In the genomic region with DNA sequence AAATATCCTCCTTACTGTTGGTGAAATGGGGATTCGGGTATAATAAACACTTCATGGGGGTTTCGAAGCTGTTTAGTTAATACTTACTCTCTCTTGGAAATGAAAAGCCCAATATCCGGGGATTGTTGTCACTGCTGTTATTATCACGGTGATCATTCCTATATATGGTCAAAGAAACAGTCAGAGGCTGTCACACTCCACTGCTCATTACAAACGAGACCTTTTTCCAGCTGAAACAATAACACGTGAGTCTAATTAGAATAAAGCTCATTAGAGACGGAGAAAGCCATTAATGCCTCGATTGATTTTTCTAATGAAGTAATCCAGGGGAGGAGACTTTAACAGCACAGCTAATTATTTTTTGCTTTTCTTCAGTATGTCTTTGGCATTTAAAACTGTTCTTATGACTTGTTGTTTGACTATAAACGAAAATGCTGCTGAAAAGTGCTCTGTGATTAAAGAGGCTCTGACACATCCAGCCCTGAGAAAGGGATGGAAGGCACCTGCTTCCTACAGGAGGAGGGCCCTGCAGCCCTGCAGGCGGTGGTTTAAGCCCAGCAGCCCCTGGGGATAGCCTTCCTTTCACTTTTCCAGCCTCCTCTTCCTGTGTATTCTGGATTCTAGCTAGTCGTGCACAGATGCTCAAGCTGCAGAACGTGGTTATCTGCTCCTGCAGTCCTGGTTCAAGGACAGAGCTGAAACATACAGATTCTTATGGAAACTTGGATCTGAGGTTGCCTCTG, we compare ENCODE assay signal across 11 cellular contexts.
A peak's percentile ranks its signal among the peaks of the same experiment; 100 is the strongest.
DNase-seq lines count a peak whose midpoint lies in the region; ATAC-seq, FAIRE-seq and TF ChIP-seq lines count a peak whose summit lies in the region.
"Had no signal": no experiment of that assay in that cellular context is flagged by ENCODE, and none has a peak within 500 bp of the region (broad histone marks: within the 10 kb centered on the region; RNA-seq: fewer than 3 reads in every experiment).

No MANE protein-coding gene starts in this region.

- in situ Hi-C loops in transverse colon (cut with MboI; ENCODE audit: low pct_ligation_motif_present in 1 of 4, low pct_unique_long_range_greater_than_20kb in 1 of 4, low sequenced_read_pairs in 3 of 4), result no loop called here

- H3K9me1 ChIP-seq in keratinocyte (ENCODE audit: control insufficient read depth, extremely low read depth, insufficient read depth, low read length), result no peaks in the 10 kb centered on the region

- WGBS in transverse colon (ENCODE audit: low coverage in 1 of 2), 2 donors, result 57 to 69% methylated on average over 9 to 12 of the region's 12 CpGs

- intact Hi-C loops in transverse colon (cut with DNase I; ENCODE audit: low total_unique reads) (no loop called here), OCI-LY7 (cut with micrococcal nuclease; ENCODE audit: unreplicated experiment) (no loop called here)

- H3K36me3 ChIP-seq in keratinocyte (ENCODE audit: control insufficient read depth in 2 of 2, extremely low read depth in 1 of 2, insufficient read depth in 2 of 2, low read length in 2 of 2) (no peaks in the 10 kb centered on the region), transverse colon (no peaks in the 10 kb centered on the region), OCI-LY7 (ENCODE audit: insufficient read depth, low read length) (no peaks in the 10 kb centered on the region)

- no peaks in the 10 kb centered on the region for H3K27me3 ChIP-seq in keratinocyte (ENCODE audit: control insufficient read depth, extremely low read depth, insufficient read depth, low read length)
- H3K27me3 ChIP-seq in transverse colon, result no peaks in the 10 kb centered on the region

- no peak for TF ChIP-seq POLR2A in transverse colon (IDR thresholded peaks at IDR 0.05)

- H3K27ac ChIP-seq in VCaP, result peak overlapping the region; percentile 74
- peak overlapping the region; percentile 19 for H3K27ac ChIP-seq in keratinocyte (ENCODE audit: control insufficient read depth, insufficient read depth, low read length)
- peak overlapping the region; percentile 55 to 69 (median 64) for H3K27ac ChIP-seq in transverse colon
- H3K27ac ChIP-seq in OCI-LY7 (ENCODE audit: low read depth, low read length, poor library complexity, severe bottlenecking), result no peak overlapping the region
- H3K27ac ChIP-seq: 22Rv1 had no signal

- H3K4me1 ChIP-seq in keratinocyte (ENCODE audit: control insufficient read depth, extremely low read depth, insufficient read depth, low read length) (peaks cover 8% of the 10 kb centered on the region), transverse colon (peaks cover 0 to 16% (median 3%) of the 10 kb centered on the region in 4 donors), OCI-LY7 (ENCODE audit: insufficient read depth, low read length, poor library complexity, severe bottlenecking) (no peaks in the 10 kb centered on the region)

- no peak overlapping the region for H3K9ac ChIP-seq in keratinocyte (ENCODE audit: control insufficient read depth, extremely low read depth, insufficient read depth, low read length)

- peak; percentile 45 for DNase-seq in DMS153 (lab: John Stamatoyannopoulos, UW)
- no peak for DNase-seq in DMS153 treated with DMSO at 0.1 percent for 48 hours (lab: John Stamatoyannopoulos, UW; ENCODE audit: unreplicated experiment)
- DNase-seq in keratinocyte (ENCODE audit: low read depth, low spot score), result no peak
- no peak for DNase-seq in transverse colon
- DNase-seq in dedifferentiated amniotic fluid mesenchymal stem cell (ENCODE audit: extremely low spot score), result no peak
- no peak for DNase-seq in OCI-LY7 (ENCODE audit: low spot score)
- DNase-seq: NCI-H1048, occipital lobe had no signal

- POLR2A ChIA-PET in OCI-LY7 (lab: Charles Lee), result interaction anchor here (0.5 kb wide), 1 partner anchor 139 kb away, joined by 3 read pairs; no protein-coding TSS in a partner anchor

- FAIRE-seq in keratinocyte (lab: Jason Lieb, UNC), result peak; percentile 43

- no peaks in the 10 kb centered on the region for H3K79me2 ChIP-seq in keratinocyte (ENCODE audit: control insufficient read depth, insufficient read depth, low read length)
- no peaks in the 10 kb centered on the region for H3K79me2 ChIP-seq in OCI-LY7 (ENCODE audit: insufficient read depth, low read depth, low read length)

- H3K4me3 ChIP-seq in keratinocyte (ENCODE audit: control insufficient read depth in 2 of 3, extremely low read depth in 1 of 3, insufficient read depth in 2 of 3, low read depth in 1 of 3, low read length in 3 of 3) (no peak overlapping the region), transverse colon (no peak overlapping the region), OCI-LY7 (ENCODE audit: low read depth, low read length, poor library complexity, severe bottlenecking) (no peak overlapping the region)

- dilution Hi-C loops in keratinocyte (cut with MboI; ENCODE audit: extremely low pct_ligation_motif_present, low sequenced_read_pairs), result no loop called here

- H3K9me3 ChIP-seq in keratinocyte (ENCODE audit: control insufficient read depth, low read depth, low read length) (no peaks in the 10 kb centered on the region), transverse colon (no peaks in the 10 kb centered on the region), OCI-LY7 (ENCODE audit: low read length) (no peaks in the 10 kb centered on the region)

- CTCF ChIA-PET in OCI-LY7 (lab: Charles Lee; ENCODE audit: unreplicated experiment), result no interaction called here

- no peak for ATAC-seq in GM19452 (IDR thresholded peaks at IDR 0.05; ENCODE audit: unreplicated experiment)

- TF ChIP-seq EP300 in transverse colon (IDR thresholded peaks at IDR 0.05; ENCODE audit: low read depth), result no peak

- BruUV-seq in OCI-LY7 (replicated peaks; lab: Mats Ljungman, UMichigan), result no TSS peak

- no peaks in the 10 kb centered on the region for H3K9me2 ChIP-seq in OCI-LY7 (ENCODE audit: insufficient read depth, low read length)

- H4K20me1 ChIP-seq in keratinocyte (ENCODE audit: control insufficient read depth, extremely low read depth, insufficient read depth, low read length), result no peaks in the 10 kb centered on the region
- H4K20me1 ChIP-seq in OCI-LY7 (ENCODE audit: insufficient read depth, low read length), result no peaks in the 10 kb centered on the region

- TF ChIP-seq CTCF in VCaP (conservative IDR thresholded peaks at IDR 0.05) (no peak), keratinocyte (optimal IDR thresholded peaks at IDR 0.05 in 1 of 3, IDR thresholded peaks at IDR 0.05 in 1 of 3, conservative IDR thresholded peaks at IDR 0.05 in 1 of 3; ENCODE audit: extremely low read depth in 1 of 3, insufficient read depth in 2 of 3, low read length in 3 of 3) (no peak), transverse colon (IDR thresholded peaks at IDR 0.05) (no peak), OCI-LY7 (conservative IDR thresholded peaks at IDR 0.05; ENCODE audit: low read length) (no peak)

- H3K4me2 ChIP-seq in keratinocyte (ENCODE audit: control insufficient read depth, extremely low read depth, insufficient read depth, low read depth, low read length) (no peak overlapping the region), OCI-LY7 (ENCODE audit: low read length) (no peak overlapping the region)

- H2AFZ ChIP-seq in keratinocyte (ENCODE audit: control insufficient read depth, low read length) (no peak overlapping the region), OCI-LY7 (ENCODE audit: low read length) (no peak overlapping the region)
